ENCODE assay signal across 6 cellular contexts in genomic region chr2:220678943-220679342, GRCh38.
"Had no signal": no experiment of that assay in that cellular context is flagged by ENCODE, and none has a peak within 500 bp of the region (broad histone marks: within the 10 kb centered on the region; RNA-seq: fewer than 3 reads in every experiment).

No MANE protein-coding gene starts in this region.

- H3K4me3 ChIP-seq: K562 had no signal

- ATAC-seq: HepG2, K562 had no signal

- DNase-seq: IMR-90, KBM-7, KG1 had no signal

- H3K27ac ChIP-seq: HL-60 had no signal
